ENCODE assay signal across 9 cellular contexts in genomic region chr3:188421151-188421821, GRCh38.
DNase-seq lines count a peak whose midpoint lies in the region; ATAC-seq and TF ChIP-seq lines count a peak whose summit lies in the region.
"Had no signal": no experiment of that assay in that cellular context is flagged by ENCODE, and none has a peak within 500 bp of the region (broad histone marks: within the 10 kb centered on the region; RNA-seq: fewer than 3 reads in every experiment).

No MANE protein-coding gene starts in this region.

- no peak overlapping the region; the same call in 1 of the 2 replicates for H3K9ac ChIP-seq in Karpas-422 (ENCODE audit: low read length)

- H3K9me3 ChIP-seq in Karpas-422 (ENCODE audit: low read length), result no peaks in the 10 kb centered on the region

- CTCF ChIA-PET in Calu3 (lab: Charles Lee), result interaction anchor here (0.6 kb wide), 1 partner anchor 228 kb away, joined by 3 read pairs; no protein-coding TSS in a partner anchor
- CTCF ChIA-PET in activated CD4-positive, alpha-beta memory T cell treated with anti-CD3 and anti-CD28 coated beads, Interleukin-2, amount 10 ng/mL, durations not matched to agents 7 days and 5 days (lab: Charles Lee), result interaction anchor here (1.7 kb wide), 1 partner anchor 680 kb away, joined by 7 read pairs; no protein-coding TSS in a partner anchor

- ATAC-seq in GM21423 (IDR thresholded peaks at IDR 0.05; ENCODE audit: unreplicated experiment), result peak; percentile 32

- H3K27me3 ChIP-seq in ACC112 (ENCODE audit: insufficient read depth, low read length) (no peaks in the 10 kb centered on the region), Karpas-422 (ENCODE audit: low read length) (no peaks in the 10 kb centered on the region)

- H3K36me3 ChIP-seq in ACC112 (ENCODE audit: insufficient read depth, low read length) (peaks cover 11% of the 10 kb centered on the region; the same call in 1 of the 2 replicates), Karpas-422 (ENCODE audit: insufficient read depth, low read length) (no peaks in the 10 kb centered on the region)

- POLR2A ChIA-PET in activated CD4-positive, alpha-beta memory T cell treated with anti-CD3 and anti-CD28 coated beads, Interleukin-2, amount 10 ng/mL, durations not matched to agents 7 days and 5 days (lab: Charles Lee), result interaction anchor here (0.6 to 0.9 kb wide), 2 partner anchors 12 to 414 kb away, joined by 4 read pairs; no protein-coding TSS in a partner anchor

- H3K4me3 ChIP-seq in ACC112 (ENCODE audit: low read depth, low read length) (peak overlapping the region; percentile 46; the same call in 1 of the 2 replicates), Karpas-422 (ENCODE audit: low read length) (peak overlapping the region; percentile 10; the same call in 1 of the 2 replicates)

- H3K4me3 Mint-ChIP-seq in Calu3 (ENCODE audit: low read depth, unreplicated experiment), result no peak overlapping the region
- no peak overlapping the region for H3K4me3 Mint-ChIP-seq in activated CD4-positive, alpha-beta memory T cell treated with anti-CD3 and anti-CD28 coated beads, Interleukin-2, amount 10 ng/mL, durations not matched to agents 7 days and 5 days

- no peaks in the 10 kb centered on the region for H4K20me1 ChIP-seq in Karpas-422 (ENCODE audit: insufficient read depth, low read depth, low read length)

- H3K4me1 ChIP-seq in ACC112 (ENCODE audit: control insufficient read depth, insufficient read depth, low read length, unreplicated experiment) (peaks cover 31% of the 10 kb centered on the region), Karpas-422 (ENCODE audit: low read length) (peaks cover 48% of the 10 kb centered on the region)

- intact Hi-C loops in Calu3 (cut with micrococcal nuclease; ENCODE audit: unreplicated experiment), result no loop called here

- no peaks in the 10 kb centered on the region for H3K9me2 ChIP-seq in Karpas-422 (replicated peaks; ENCODE audit: insufficient read depth, low read length)

- DNase-seq in Karpas-422, result no peak
- DNase-seq in fibroblast of the conjunctiva (ENCODE audit: low read depth), result peak; percentile 83
- no peak for DNase-seq in Calu3
- no peak for DNase-seq in activated CD4-positive, alpha-beta memory T cell treated with anti-CD3 and anti-CD28 coated beads, Interleukin-2, amount 10 ng/mL, durations not matched to agents 7 days and 5 days
- DNase-seq in NCI-H748 treated with DMSO at 0.1 percent for 48 hours (lab: John Stamatoyannopoulos, UW), result no peak
- DNase-seq in DMS53 treated with DMSO at 0.1 percent for 48 hours (lab: John Stamatoyannopoulos, UW; ENCODE audit: unreplicated experiment), result no peak
- DNase-seq: activated CD4-positive, alpha-beta T cell treated with anti-CD3 and anti-CD28 coated beads for 4 hours had no signal

- no peaks in the 10 kb centered on the region for H3K27me3 Mint-ChIP-seq in Calu3 (ENCODE audit: unreplicated experiment)
- H3K27me3 Mint-ChIP-seq in activated CD4-positive, alpha-beta memory T cell treated with anti-CD3 and anti-CD28 coated beads, Interleukin-2, amount 10 ng/mL, durations not matched to agents 7 days and 5 days, result no peaks in the 10 kb centered on the region

- H3K27ac ChIP-seq in ACC112 (ENCODE audit: low read depth, low read length) (peak overlapping the region; percentile 87), Karpas-422 (ENCODE audit: low read length) (peak overlapping the region; percentile 13)

- H3K79me2 ChIP-seq in ACC112 (ENCODE audit: control insufficient read depth, insufficient read depth, low read length, unreplicated experiment), result peaks cover 14% of the 10 kb centered on the region
- no peaks in the 10 kb centered on the region for H3K79me2 ChIP-seq in Karpas-422 (ENCODE audit: low read length)

- H3K4me2 ChIP-seq in Karpas-422 (ENCODE audit: low read depth, low read length, poor library complexity, severe bottlenecking), result peak overlapping the region; percentile 46

- peaks cover 2% of the 10 kb centered on the region for H3K9me3 Mint-ChIP-seq in Calu3 (ENCODE audit: low read depth, unreplicated experiment)
- H3K9me3 Mint-ChIP-seq in activated CD4-positive, alpha-beta memory T cell treated with anti-CD3 and anti-CD28 coated beads, Interleukin-2, amount 10 ng/mL, durations not matched to agents 7 days and 5 days, result peaks cover 25% of the 10 kb centered on the region

- no peak overlapping the region for H3K27ac Mint-ChIP-seq in Calu3 (ENCODE audit: unreplicated experiment)
- H3K27ac Mint-ChIP-seq in activated CD4-positive, alpha-beta memory T cell treated with anti-CD3 and anti-CD28 coated beads, Interleukin-2, amount 10 ng/mL, durations not matched to agents 7 days and 5 days, result no peak overlapping the region

- no peak for TF ChIP-seq CTCF in Calu3 (IDR thresholded peaks at IDR 0.05; ENCODE audit: unreplicated experiment)

- BruUV-seq in Calu3 (replicated peaks; lab: Mats Ljungman, UMichigan), result no TSS peak

- H3K4me1 Mint-ChIP-seq in Calu3 (ENCODE audit: low read depth, unreplicated experiment), result peaks cover 6% of the 10 kb centered on the region
- H3K4me1 Mint-ChIP-seq in activated CD4-positive, alpha-beta memory T cell treated with anti-CD3 and anti-CD28 coated beads, Interleukin-2, amount 10 ng/mL, durations not matched to agents 7 days and 5 days, result peaks cover 14% of the 10 kb centered on the region

- H2AFZ ChIP-seq in ACC112 (ENCODE audit: low read length, unreplicated experiment), result peak overlapping the region; percentile 40
- 0 out of 2 replicates have a peak overlapping the region, but pooled peaks have one; percentile 0 for H2AFZ ChIP-seq in Karpas-422 (ENCODE audit: low read length)

- no peaks in the 10 kb centered on the region for H3K36me3 Mint-ChIP-seq in Calu3 (ENCODE audit: insufficient read depth, unreplicated experiment)
- peaks cover 31% of the 10 kb centered on the region for H3K36me3 Mint-ChIP-seq in activated CD4-positive, alpha-beta memory T cell treated with anti-CD3 and anti-CD28 coated beads, Interleukin-2, amount 10 ng/mL, durations not matched to agents 7 days and 5 days (ENCODE audit: low read depth)
